Comparison of ENCODE assay signal across 8 cellular contexts in genomic region chr15:91055548-91056331, GRCh38. TPM values are rescaled to one million over a fixed set of nuclear protein-coding genes. Genes with fewer than 3 reads are reported as not detected.
DNase-seq lines count a peak whose midpoint lies in the region; ATAC-seq and TF ChIP-seq lines count a peak whose summit lies in the region.

No MANE protein-coding gene starts in this region.

- peaks cover 61% of the 10 kb centered on the region for H3K27me3 Mint-ChIP-seq in activated T-helper 1 cell treated with anti-CD3 and anti-CD28 coated beads, Interleukin-12 subunit alpha, Interleukin-12 subunit beta, Interleukin-2, Interleukin-4 antibody, amounts not matched to agents 30 ng/mL and 10 ng/mL and 1 ng/mL, durations not matched to agents 14 hours and 24 hours and 36 hours (ENCODE audit: insufficient read depth)

- no peaks in the 10 kb centered on the region for H3K9me3 Mint-ChIP-seq in activated T-helper 1 cell treated with anti-CD3 and anti-CD28 coated beads, Interleukin-12 subunit alpha, Interleukin-12 subunit beta, Interleukin-2, Interleukin-4 antibody, amounts not matched to agents 30 ng/mL and 10 ng/mL and 1 ng/mL, durations not matched to agents 14 hours and 24 hours and 36 hours

- H3K9me3 ChIP-seq in adipocyte (ENCODE audit: control insufficient read depth, low read length) (no peaks in the 10 kb centered on the region), psoas muscle (no peaks in the 10 kb centered on the region)

- H3K4me3 ChIP-seq in adipocyte (ENCODE audit: low read length): no peak overlapping the region
- H3K4me3 ChIP-seq in psoas muscle: no peak overlapping the region

- no peak overlapping the region for H3K27ac ChIP-seq in psoas muscle

- no peaks in the 10 kb centered on the region for H3K36me3 Mint-ChIP-seq in activated T-helper 1 cell treated with anti-CD3 and anti-CD28 coated beads, Interleukin-12 subunit alpha, Interleukin-12 subunit beta, Interleukin-2, Interleukin-4 antibody, amounts not matched to agents 30 ng/mL and 10 ng/mL and 1 ng/mL, durations not matched to agents 14 hours and 24 hours and 36 hours (ENCODE audit: low read depth)

- DNase-seq in activated T-helper 1 cell treated with Interleukin-2 at 50 U/mL for 16 hours (ENCODE audit: low read depth) (peak; percentile 5), LHCN-M2 (ENCODE audit: low read depth) (peak; percentile 80), OCI-M2 (lab: John Stamatoyannopoulos, UW; ENCODE audit: unreplicated experiment) (peak; percentile 12), adipocyte (ENCODE audit: low read depth) (peak; percentile 82), head of caudate nucleus (peak; percentile 45 to 93 (median 82)), psoas muscle (peak in 1 of 2 donors; percentile 46)
- DNase-seq in activated T-helper 1 cell treated with anti-CD3 and anti-CD28 coated beads, Interleukin-12 subunit alpha, Interleukin-12 subunit beta, Interleukin-2, Interleukin-4 antibody, amounts not matched to agents 30 ng/mL and 10 ng/mL and 1 ng/mL, durations not matched to agents 14 hours and 24 hours and 36 hours (ENCODE audit: low spot score): no peak

- WGBS in psoas muscle, 3 donors: 18 to 27% (median 19%) methylated on average over 11 of the region's 11 CpGs

- peaks cover 67% of the 10 kb centered on the region for H3K27me3 ChIP-seq in adipocyte (replicated peaks; ENCODE audit: control insufficient read depth, insufficient read depth, low read length)
- peaks cover 0 to 28% (median 6%) of the 10 kb centered on the region in 3 donors for H3K27me3 ChIP-seq in psoas muscle (ENCODE audit: insufficient read depth in 3 of 3, low read length in 2 of 3)

- no peaks in the 10 kb centered on the region for H3K4me1 Mint-ChIP-seq in activated T-helper 1 cell treated with anti-CD3 and anti-CD28 coated beads, Interleukin-12 subunit alpha, Interleukin-12 subunit beta, Interleukin-2, Interleukin-4 antibody, amounts not matched to agents 30 ng/mL and 10 ng/mL and 1 ng/mL, durations not matched to agents 14 hours and 24 hours and 36 hours (ENCODE audit: low read depth)

- H3K36me3 ChIP-seq in adipocyte (ENCODE audit: control insufficient read depth, insufficient read depth, low read length, severe bottlenecking) (no peaks in the 10 kb centered on the region), psoas muscle (ENCODE audit: insufficient read depth in 1 of 2, low read depth in 1 of 2) (no peaks in the 10 kb centered on the region)

- intact Hi-C loops in activated T-helper 1 cell treated with anti-CD3 and anti-CD28 coated beads, Interleukin-12 subunit alpha, Interleukin-12 subunit beta, Interleukin-2, Interleukin-4 antibody, amounts not matched to agents 30 ng/mL and 10 ng/mL and 1 ng/mL, durations not matched to agents 14 hours and 24 hours and 36 hours (cut with micrococcal nuclease): loop anchor here (1.0 kb wide), 3 partner anchors 169 to 216 kb away; no protein-coding TSS in a partner anchor
- intact Hi-C loops in head of caudate nucleus (cut with DNase I) (loop anchor here (2.0 kb wide), 2 partner anchors 169 to 215 kb away; no protein-coding TSS in a partner anchor), psoas muscle (cut with DNase I) (loop anchor here (1.0 to 5.0 kb wide), 4 partner anchors 169 to 216 kb away; no protein-coding TSS in a partner anchor)

- no peak overlapping the region for H3K9ac ChIP-seq in adipocyte (ENCODE audit: low read length)

- TF ChIP-seq CTCF in psoas muscle (IDR thresholded peaks at IDR 0.05): peak; percentile 81

- H3K4me1 ChIP-seq in adipocyte (ENCODE audit: control insufficient read depth, insufficient read depth, low read length) (no peaks in the 10 kb centered on the region), psoas muscle (no peaks in the 10 kb centered on the region)

- H3K4me3 Mint-ChIP-seq in activated T-helper 1 cell treated with anti-CD3 and anti-CD28 coated beads, Interleukin-12 subunit alpha, Interleukin-12 subunit beta, Interleukin-2, Interleukin-4 antibody, amounts not matched to agents 30 ng/mL and 10 ng/mL and 1 ng/mL, durations not matched to agents 14 hours and 24 hours and 36 hours: no peak overlapping the region

- peak; percentile 89 to 95 (median 94) for ATAC-seq in psoas muscle
- ATAC-seq in GM21717 (IDR thresholded peaks at IDR 0.05; ENCODE audit: unreplicated experiment): no peak

- no peak overlapping the region for H3K27ac Mint-ChIP-seq in activated T-helper 1 cell treated with anti-CD3 and anti-CD28 coated beads, Interleukin-12 subunit alpha, Interleukin-12 subunit beta, Interleukin-2, Interleukin-4 antibody, amounts not matched to agents 30 ng/mL and 10 ng/mL and 1 ng/mL, durations not matched to agents 14 hours and 24 hours and 36 hours

RNA-seq across cellular contexts. Expression of gene VPS33B, which starts 33.3 kb away (rescaled TPM):
- total RNA-seq in activated T-helper 1 cell treated with anti-CD3 and anti-CD28 coated beads, Interleukin-12 subunit alpha, Interleukin-12 subunit beta, Interleukin-2, Interleukin-4 antibody, amounts not matched to agents 30 ng/mL and 10 ng/mL and 1 ng/mL, durations not matched to agents 14 hours and 24 hours and 36 hours: 20.8 and 20.9 TPM in 2 replicates
- 7.2 and 7.3 TPM in 2 replicates for total RNA-seq in LHCN-M2 (2014; rRNA removed)
- polyA plus RNA-seq in LHCN-M2 (2012): 12.6 TPM
- 1 to 10 TPM; 4.2 to 6.7 (median 4.7) TPM for total RNA-seq in psoas muscle
- polyA plus RNA-seq in psoas muscle: 1 to 10 TPM; 3.2 to 7.5 (median 6.7) TPM

RNA-seq across cellular contexts. Expression of gene SV2B, which starts 44.3 kb away (rescaled TPM):
- 0.08 and 0.12 TPM in 2 replicates for total RNA-seq in activated T-helper 1 cell treated with anti-CD3 and anti-CD28 coated beads, Interleukin-12 subunit alpha, Interleukin-12 subunit beta, Interleukin-2, Interleukin-4 antibody, amounts not matched to agents 30 ng/mL and 10 ng/mL and 1 ng/mL, durations not matched to agents 14 hours and 24 hours and 36 hours
- total RNA-seq in LHCN-M2 (2014; rRNA removed) (not detected in 2 replicates), psoas muscle (10 to 100 TPM in 1 of 4 donors, 1 to 10 TPM in 3; 2.1 to 10.1 (median 4.9) TPM)
- not detected for polyA plus RNA-seq in LHCN-M2 (2012)
- under 1 TPM; 0.25 to 0.75 (median 0.64) TPM for polyA plus RNA-seq in psoas muscle
